Comparison of ENCODE assay signal across 16 cellular contexts in the genomic region with DNA sequence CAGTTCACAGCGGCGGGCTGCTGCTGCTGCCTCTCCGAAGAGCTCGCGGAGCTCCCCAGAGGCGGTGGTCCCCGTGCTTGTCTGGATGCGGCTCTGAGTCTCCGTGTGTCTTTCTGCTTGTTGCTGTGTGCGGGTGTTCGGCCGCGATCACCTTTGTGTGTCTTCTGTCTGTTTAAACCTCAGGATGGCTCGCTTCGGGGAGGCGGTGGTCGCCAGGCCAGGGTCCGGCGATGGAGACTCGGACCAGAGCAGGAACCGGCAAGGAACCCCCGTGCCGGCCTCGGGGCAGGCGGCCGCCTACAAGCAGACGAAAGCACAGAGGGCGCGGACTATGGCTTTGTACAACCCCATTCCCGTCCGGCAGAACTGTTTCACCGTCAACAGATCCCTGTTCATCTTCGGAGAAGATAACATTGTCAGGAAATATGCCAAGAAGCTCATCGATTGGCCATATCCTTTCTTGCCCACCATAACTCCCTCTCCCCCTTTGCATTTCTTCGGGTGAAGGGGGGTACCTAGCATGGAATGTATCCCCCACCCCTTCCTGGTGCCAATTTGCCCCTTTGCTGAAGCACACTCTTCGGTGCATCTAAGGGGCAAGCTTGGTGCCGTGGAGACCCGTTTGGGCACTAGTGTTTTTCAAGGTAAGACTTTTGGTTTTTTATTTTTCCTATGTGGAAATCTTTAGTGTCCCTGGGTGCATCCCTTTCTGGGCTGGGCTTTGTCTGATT. TPM values are rescaled to one million over a fixed set of nuclear protein-coding genes. Genes with fewer than 3 reads are reported as not detected.
A peak's percentile ranks its signal among the peaks of the same experiment; 100 is the strongest.
DNase-seq lines count a peak whose midpoint lies in the region; ATAC-seq and TF ChIP-seq lines count a peak whose summit lies in the region.
"Had no signal": no experiment of that assay in that cellular context is flagged by ENCODE, and none has a peak within 500 bp of the region (broad histone marks: within the 10 kb centered on the region; RNA-seq: fewer than 3 reads in every experiment).

No MANE protein-coding gene starts in this region.

- peaks cover 5% of the 10 kb centered on the region for H3K9me3 Mint-ChIP-seq in glutamatergic neuron (ENCODE audit: unreplicated experiment)

- H3K27ac Mint-ChIP-seq in T-helper 17 cell (no peak overlapping the region), glutamatergic neuron (ENCODE audit: unreplicated experiment) (peak overlapping the region; percentile 48)
- H3K27ac Mint-ChIP-seq: naive B cell had no signal

- H3K36me3 ChIP-seq in SK-N-SH (replicated peaks in 1 of 2; ENCODE audit: control insufficient read depth in 1 of 2, insufficient read depth in 2 of 2, low read length in 1 of 2) (no peaks in the 10 kb centered on the region), osteoblast (ENCODE audit: insufficient read depth, low read length) (no peaks in the 10 kb centered on the region)
- H3K36me3 ChIP-seq: esophagus squamous epithelium had no signal

- no peaks in the 10 kb centered on the region for H3F3A ChIP-seq in SK-N-SH (replicated peaks; ENCODE audit: insufficient read depth)

- WGBS in SK-N-SH (ENCODE audit: low lambda C conversion rate) = 23% methylated on average over 38 of the region's 38 CpGs

- H3K27me3 Mint-ChIP-seq in T-helper 17 cell (peaks cover 94% of the 10 kb centered on the region), glutamatergic neuron (ENCODE audit: unreplicated experiment) (peaks cover 19% of the 10 kb centered on the region)

- no peaks in the 10 kb centered on the region for H3K9me2 ChIP-seq in SK-N-SH

- H3K4me3 ChIP-seq in SK-N-SH (ENCODE audit: low read depth in 2 of 2, low read length in 1 of 2) (no peak overlapping the region), osteoblast (ENCODE audit: insufficient read depth, low read length) (no peak overlapping the region)

- no peaks in the 10 kb centered on the region for H4K20me1 ChIP-seq in SK-N-SH (ENCODE audit: insufficient read depth)
- H4K20me1 ChIP-seq in osteoblast (ENCODE audit: insufficient read depth, low read length) = no peaks in the 10 kb centered on the region

- H3K4me3 Mint-ChIP-seq in T-helper 17 cell (peak overlapping the region; percentile 63), glutamatergic neuron (ENCODE audit: unreplicated experiment) (peak overlapping the region; percentile 91)

- H3K27me3 ChIP-seq in SK-N-SH (ENCODE audit: insufficient read depth) (peaks cover 16% of the 10 kb centered on the region), osteoblast (ENCODE audit: insufficient read depth, low read length) (peaks cover 50% of the 10 kb centered on the region)

- no peak for TF ChIP-seq EP300 in SK-N-SH (IDR thresholded peaks at IDR 0.05; ENCODE audit: borderline replicate concordance in 1 of 2, low read depth in 1 of 2, low read length in 1 of 2)

- H3K4me2 ChIP-seq in SK-N-SH (peak overlapping the region; percentile 74; the same call in 1 of the 2 replicates), osteoblast (ENCODE audit: insufficient read depth, low read length) (no peak overlapping the region)

- DNase-seq in SK-N-SH = no peak
- DNase-seq in T-helper 17 cell = no peak
- peak; percentile 56 for DNase-seq in glutamatergic neuron
- DNase-seq in retina = peak; percentile 81
- DNase-seq in dermis blood vessel endothelial cell = no peak
- no peak for DNase-seq in osteoblast (ENCODE audit: insufficient read length, low spot score, missing footprints)
- DNase-seq: ACHN; amniotic stem cell; Caco-2; esophagus squamous epithelium; naive B cell; NCI-H1417 treated with DMSO at 0.1 percent for 48 hours; NCI-H526 treated with DMSO at 0.1 percent for 48 hours; stimulated activated naive CD4-positive, alpha-beta T cell had no signal

- TF ChIP-seq CTCF in SK-N-SH (IDR thresholded peaks at IDR 0.05) (no peak), glutamatergic neuron (IDR thresholded peaks at IDR 0.05; ENCODE audit: partially characterized antibody, unreplicated experiment) (no peak), osteoblast (IDR thresholded peaks at IDR 0.05; ENCODE audit: extremely low read depth, low read depth, low read length) (no peak)

- H3K79me2 ChIP-seq in SK-N-SH (ENCODE audit: insufficient read depth) (no peaks in the 10 kb centered on the region), osteoblast (ENCODE audit: insufficient read depth, low read length) (no peaks in the 10 kb centered on the region)

- peaks cover 19% of the 10 kb centered on the region for H3K4me1 Mint-ChIP-seq in T-helper 17 cell
- peaks cover 7% of the 10 kb centered on the region for H3K4me1 Mint-ChIP-seq in glutamatergic neuron (ENCODE audit: low read depth, unreplicated experiment)

- CTCF ChIA-PET in SK-N-SH (lab: Yijun Ruan, JAX) = interaction anchor here (0.7 to 1.6 kb wide), 5 partner anchors 192 to 585 kb away, joined by 3 to 5 read pairs (median 4); no protein-coding TSS in a partner anchor

- ATAC-seq in SK-N-SH treated with all-trans-retinoic acid at 6 μM for 48 hours (no peak), T-helper 17 cell (no peak), HG02840 (IDR thresholded peaks at IDR 0.05; ENCODE audit: low FRiP score, unreplicated experiment) (no peak)

- no peak overlapping the region for H3K27ac ChIP-seq in SK-N-SH (ENCODE audit: low read depth in 2 of 2, low read length in 1 of 2)
- no peak overlapping the region for H3K27ac ChIP-seq in osteoblast (ENCODE audit: low read depth, low read length)
- H3K27ac ChIP-seq: esophagus squamous epithelium had no signal

- no peak for TF ChIP-seq RAD21 in SK-N-SH (IDR thresholded peaks at IDR 0.05; ENCODE audit: low read length)

- H3K9ac ChIP-seq in SK-N-SH = no peak overlapping the region

- POLR2A ChIA-PET in SK-N-SH (lab: Yijun Ruan, JAX) = no interaction called here

- H3K4me1 ChIP-seq in SK-N-SH (ENCODE audit: control insufficient read depth in 1 of 2, insufficient read depth in 2 of 2, low read depth in 1 of 2, low read length in 1 of 2) (no peaks in the 10 kb centered on the region), osteoblast (ENCODE audit: insufficient read depth, low read length) (no peaks in the 10 kb centered on the region)
- H3K4me1 ChIP-seq: Caco-2 had no signal

- H3K36me3 Mint-ChIP-seq in T-helper 17 cell (ENCODE audit: low read depth) = peaks cover 5% of the 10 kb centered on the region
- H3K36me3 Mint-ChIP-seq in glutamatergic neuron (ENCODE audit: unreplicated experiment) = no peaks in the 10 kb centered on the region

- no peaks in the 10 kb centered on the region for H3K9me3 ChIP-seq in SK-N-SH
- H3K9me3 ChIP-seq in T-helper 17 cell (ENCODE audit: control insufficient read depth, low read length, poor library complexity, severe bottlenecking) = no peaks in the 10 kb centered on the region
- H3K9me3 ChIP-seq in osteoblast (ENCODE audit: low read depth, low read length) = no peaks in the 10 kb centered on the region
- H3K9me3 ChIP-seq: Caco-2, esophagus squamous epithelium had no signal

- H2AFZ ChIP-seq in SK-N-SH (ENCODE audit: low read depth) (no peak overlapping the region), osteoblast (ENCODE audit: low read length) (no peak overlapping the region)

TF ChIP-seq in SK-N-SH, 30 proteins besides CTCF, POLR2A, EP300 and RAD21 (continues in another document):
- no peak for TF ChIP-seq EZH2phosphoT487 (IDR thresholded peaks at IDR 0.05; ENCODE audit: borderline replicate concordance, low read depth)
- TF ChIP-seq, protein P1, sequence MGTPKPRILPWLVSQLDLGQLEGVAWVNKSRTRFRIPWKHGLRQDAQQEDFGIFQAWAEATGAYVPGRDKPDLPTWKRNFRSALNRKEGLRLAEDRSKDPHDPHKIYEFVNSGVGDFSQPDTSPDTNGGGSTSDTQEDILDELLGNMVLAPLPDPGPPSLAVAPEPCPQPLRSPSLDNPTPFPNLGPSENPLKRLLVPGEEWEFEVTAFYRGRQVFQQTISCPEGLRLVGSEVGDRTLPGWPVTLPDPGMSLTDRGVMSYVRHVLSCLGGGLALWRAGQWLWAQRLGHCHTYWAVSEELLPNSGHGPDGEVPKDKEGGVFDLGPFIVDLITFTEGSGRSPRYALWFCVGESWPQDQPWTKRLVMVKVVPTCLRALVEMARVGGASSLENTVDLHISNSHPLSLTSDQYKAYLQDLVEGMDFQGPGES (IDR thresholded peaks at IDR 0.05; ENCODE audit: low read depth, low read length) = no peak
- no peak for TF ChIP-seq TCF12 (IDR thresholded peaks at IDR 0.05)
- TF ChIP-seq SMC3 (IDR thresholded peaks at IDR 0.05; ENCODE audit: low read depth, low read length) = no peak
- no peak for TF ChIP-seq TAF1 (IDR thresholded peaks at IDR 0.05; ENCODE audit: borderline replicate concordance, low read depth, low read length)
- no peak for TF ChIP-seq RFX5 (IDR thresholded peaks at IDR 0.05; ENCODE audit: low read length)
- no peak for TF ChIP-seq MEF2A (IDR thresholded peaks at IDR 0.05; ENCODE audit: borderline replicate concordance, low read depth)
- no peak for TF ChIP-seq ELF1 (IDR thresholded peaks at IDR 0.05)
- TF ChIP-seq FOXM1 (IDR thresholded peaks at IDR 0.05; ENCODE audit: low read depth) = no peak

TF ChIP-seq in SK-N-SH treated with all-trans-retinoic acid at 6 μM for 48 hours, 23 proteins besides CTCF, POLR2A, EP300 and RAD21:
- TF ChIP-seq ZFP3 (CRISPR knock-in tag; IDR thresholded peaks at IDR 0.05) (no peak), ARNTL (CRISPR knock-in tag; IDR thresholded peaks at IDR 0.05; ENCODE audit: borderline replicate concordance, low read depth) (no peak), PPARA (CRISPR knock-in tag; IDR thresholded peaks at IDR 0.05; ENCODE audit: borderline replicate concordance) (no peak), GLIS3 (CRISPR knock-in tag; IDR thresholded peaks at IDR 0.05) (no peak), PATZ1 (CRISPR knock-in tag; IDR thresholded peaks at IDR 0.05; ENCODE audit: borderline replicate concordance) (no peak)
TF ChIP-seq in SK-N-SH treated with all-trans-retinoic acid at 6 μM for 48 hours: peak in this region for 0.

RNA-seq across cellular contexts. Expression of gene CACNA1E, which starts 0.4 kb away (rescaled TPM):
- polyA plus RNA-seq in SK-N-SH (2012; rRNA removed) = not detected in 2 replicates
- polyA plus RNA-seq in SK-N-SH (2012; cell fraction: cytosol; rRNA removed) = not detected in 2 replicates
- not detected in 2 replicates for polyA plus RNA-seq in SK-N-SH (2012; cell fraction: nucleus; rRNA removed)
- not detected for total RNA-seq in T-helper 17 cell
- total RNA-seq in glutamatergic neuron (ENCODE audit: unreplicated experiment) = 8.8 TPM
- total RNA-seq in dermis blood vessel endothelial cell = not detected in 2 replicates
- under 0.01 and 0.29 TPM in 2 replicates for total RNA-seq in osteoblast

Comparison
In these comparisons a context has a peak if more than half of its experiments do, and no peak if none do; other contexts are left out.
1. DNase-seq: peak in glutamatergic neuron (single experiment) and retina (single experiment); none in SK-N-SH (single experiment), T-helper 17 cell (0 of 3), dermis blood vessel endothelial cell (single experiment) and osteoblast (single experiment).